Comparison of ENCODE assay signal across 21 cellular contexts in the genomic region with DNA sequence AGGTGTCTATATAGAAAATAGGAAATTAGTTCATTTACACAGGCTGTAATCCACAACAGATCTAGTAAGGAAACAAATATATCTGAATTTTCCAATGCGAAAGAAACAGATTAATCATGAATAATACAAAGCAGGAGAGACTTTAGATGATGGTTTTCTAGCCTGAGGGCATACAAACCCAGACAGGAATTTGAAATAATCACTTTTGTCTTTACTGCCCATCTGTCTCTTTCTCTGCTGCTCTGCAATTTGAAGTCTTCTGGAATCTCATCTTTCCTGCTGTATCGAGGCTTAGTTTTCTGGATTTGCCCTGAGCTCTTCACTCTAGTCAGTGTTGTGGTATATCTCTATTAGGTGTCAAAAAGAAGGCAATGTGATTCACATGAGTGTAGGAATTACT.
"Had no signal": no experiment of that assay in that cellular context is flagged by ENCODE, and none has a peak within 500 bp of the region (broad histone marks: within the 10 kb centered on the region; RNA-seq: fewer than 3 reads in every experiment).

No MANE protein-coding gene starts in this region.

- H3K9ac ChIP-seq: KMS-11 had no signal

- ATAC-seq: activated CD4-positive, CD25-positive, alpha-beta regulatory T cell treated with anti-CD3 and anti-CD28 coated beads, Interleukin-2, amount 50 U/mL, for 24 hours; activated CD8-positive, alpha-beta T cell treated with anti-CD3 and anti-CD28 coated beads, Interleukin-2, amount 10 ng/mL, durations not matched to agents 7 days and 5 days; Right ventricle myocardium inferior had no signal

- FAIRE-seq: bronchial epithelial cell had no signal

- H3K27ac ChIP-seq: KMS-11 had no signal

- H3K27me3 ChIP-seq: MG63 had no signal

- H3K4me3 ChIP-seq: MG63 had no signal

- H3K9me3 ChIP-seq: MG63 had no signal

- DNase-seq: activated CD4-positive, alpha-beta T cell treated with anti-CD3 and anti-CD28 coated beads for 4 hours; activated CD8-positive, alpha-beta memory T cell treated with anti-CD3 and anti-CD28 coated beads, Interleukin-2, amount 50 U/mL, for 48 hours; activated CD8-positive, alpha-beta T cell treated with anti-CD3 and anti-CD28 coated beads, Interleukin-2, amount 10 ng/mL, durations not matched to agents 7 days and 5 days; activated naive CD4-positive, alpha-beta T cell treated with anti-CD3 and anti-CD28 coated beads, Interleukin-2, amount 50 U/mL, for 16 hours; activated naive CD8-positive, alpha-beta T cell treated with anti-CD3 and anti-CD28 coated beads, Interleukin-2, amount 10 ng/mL, durations not matched to agents 7 days and 5 days; activated T-cell treated with anti-CD3 and anti-CD28 coated beads, Interleukin-2, amount 50 U/mL, for 1 hour; aorta; central memory CD4-positive, alpha-beta T cell; MG63; MV-4-11; NCI-H1092 treated with DMSO at 0.1 percent for 48 hours; NCI-H1417 treated with DMSO at 0.1 percent for 48 hours; NCI-H187; NCI-H2081 treated with DMSO at 0.1 percent for 48 hours; NCI-H446 treated with DMSO at 0.1 percent for 48 hours; NCI-H524 treated with DMSO at 0.1 percent for 48 hours; NCI-H82 had no signal

- H3K4me2 ChIP-seq: KMS-11 had no signal

- H3K36me3 ChIP-seq: MG63 had no signal
